1 cellular context compared by ENCODE assay signal in genomic region chr3:98962951-98963350, GRCh38.
TF ChIP-seq lines count a peak whose summit lies in the region.

No MANE protein-coding gene starts in this region.

TF ChIP-seq in IMR-90, 13 proteins besides CTCF, POLR2A, EP300 and RAD21:
- no peak for TF ChIP-seq RFX5 (IDR thresholded peaks at IDR 0.05; ENCODE audit: low read depth, low read length)
- no peak for TF ChIP-seq NFE2L2 (IDR thresholded peaks at IDR 0.05; ENCODE audit: low read depth, low read length)
- no peak for TF ChIP-seq ELK1 (IDR thresholded peaks at IDR 0.05; ENCODE audit: borderline replicate concordance, low read depth, low read length)
- TF ChIP-seq CHD1 (IDR thresholded peaks at IDR 0.05; ENCODE audit: low read depth, low read length): no peak
- no peak for TF ChIP-seq MAZ (IDR thresholded peaks at IDR 0.05; ENCODE audit: borderline replicate concordance, low read depth, low read length)
- TF ChIP-seq MAFK (IDR thresholded peaks at IDR 0.05; ENCODE audit: low read depth, low read length): no peak
- no peak for TF ChIP-seq SMC3 (IDR thresholded peaks at IDR 0.05; ENCODE audit: low read depth, low read length)
- no peak for TF ChIP-seq MXI1 (IDR thresholded peaks at IDR 0.05; ENCODE audit: borderline replicate concordance, low read depth, low read length)
- no peak for TF ChIP-seq FOS (IDR thresholded peaks at IDR 0.05; ENCODE audit: low read depth, low read length)
- TF ChIP-seq CEBPB (IDR thresholded peaks at IDR 0.05; ENCODE audit: low read depth, low read length): no peak
- TF ChIP-seq USF2 (IDR thresholded peaks at IDR 0.05; ENCODE audit: low read depth, low read length): no peak
